In the genomic region with DNA sequence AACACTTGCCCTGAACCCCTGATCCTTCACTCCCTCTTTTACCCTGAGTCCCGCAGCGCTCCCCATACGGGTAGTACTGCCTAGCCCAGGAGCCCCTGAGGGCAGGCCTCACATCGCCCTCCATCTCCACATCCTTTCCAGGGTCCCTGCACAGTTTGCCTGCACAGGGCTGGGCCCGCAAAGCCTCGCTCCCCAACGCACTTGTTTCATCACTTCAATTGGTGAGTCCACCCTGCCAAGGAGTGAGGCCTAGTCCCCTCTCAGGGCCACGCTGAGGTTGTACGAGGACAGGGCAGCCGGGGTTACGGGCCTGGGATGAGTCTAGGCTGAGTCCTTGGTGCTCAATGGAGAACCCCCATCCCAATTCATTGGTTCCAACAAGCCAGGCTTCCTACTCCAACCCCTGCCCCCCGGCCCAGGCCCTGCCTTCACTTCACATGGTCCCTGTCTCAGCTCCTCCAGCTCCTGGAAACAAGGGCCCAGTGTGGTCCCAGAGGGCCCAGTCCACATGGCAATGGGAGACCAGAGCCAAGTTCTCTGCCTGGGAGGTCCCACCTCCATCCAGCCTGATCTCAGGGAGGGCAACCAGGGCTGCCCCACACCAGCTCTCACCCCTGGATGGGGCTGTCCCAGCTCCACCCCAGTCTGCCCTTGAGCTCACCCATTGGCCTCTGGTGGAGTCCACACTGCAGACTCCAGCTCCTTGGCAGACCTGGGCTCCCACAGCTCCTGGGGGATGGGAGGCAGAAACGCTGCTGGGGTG, we compare ENCODE assay signal across 24 cellular contexts.
"Had no signal": no experiment of that assay in that cellular context is flagged by ENCODE, and none has a peak within 500 bp of the region (broad histone marks: within the 10 kb centered on the region; RNA-seq: fewer than 3 reads in every experiment).

No MANE protein-coding gene starts in this region.

- H3K27me3 ChIP-seq: hepatocyte, ovary, spleen, stomach, tibial artery, upper lobe of right lung, vagina had no signal

- H3K27me3 Mint-ChIP-seq: naive thymus-derived CD4-positive, alpha-beta T cell had no signal

- H3K79me2 ChIP-seq: hepatocyte had no signal

- H3K9me3 Mint-ChIP-seq: endodermal cell; naive thymus-derived CD4-positive, alpha-beta T cell; nephron progenitor cell had no signal

- H3K4me3 Mint-ChIP-seq: endodermal cell; naive thymus-derived CD4-positive, alpha-beta T cell; nephron progenitor cell had no signal

- H2AFZ ChIP-seq: hepatocyte had no signal

- H3K27ac ChIP-seq: coronary artery, hepatocyte, ovary, spleen, stomach, tibial artery, upper lobe of right lung, vagina had no signal

- H3K27ac Mint-ChIP-seq: endodermal cell, nephron progenitor cell had no signal

- H3K4me2 ChIP-seq: hepatocyte had no signal

- H3K4me3 ChIP-seq: coronary artery, hepatocyte, lung, ovary, spleen, stomach, tibial artery, upper lobe of right lung, vagina had no signal

- H3K9me3 ChIP-seq: ovary, spleen, stomach, tibial artery, upper lobe of right lung, vagina had no signal

- H3K36me3 ChIP-seq: ovary, spleen, stomach, tibial artery, upper lobe of right lung, vagina had no signal

- ATAC-seq: left cardiac atrium; left ventricle myocardium superior; naive thymus-derived CD4-positive, alpha-beta T cell; sciatic nerve; upper lobe of right lung had no signal

- DNase-seq: effector CD4-positive, alpha-beta T cell; endodermal cell; foreskin melanocyte; head of caudate nucleus; kidney; left cardiac atrium; left ventricle myocardium superior; mesendoderm; naive thymus-derived CD4-positive, alpha-beta T cell; nephron progenitor cell; ovary; spleen; stimulated activated CD4-positive, alpha-beta T cell treated with anti-CD3 and anti-CD28 coated beads, Interleukin-2, amount 100 ng/mL, for 24 hours; stimulated activated CD4-positive, alpha-beta T cell treated with anti-CD3 and anti-CD28 coated beads, Interleukin-4, amount 100 ng/mL, for 4 hours; stimulated activated naive CD4-positive, alpha-beta T cell; stomach; substantia nigra; tibial artery; upper lobe of right lung had no signal
